In the genomic region with DNA sequence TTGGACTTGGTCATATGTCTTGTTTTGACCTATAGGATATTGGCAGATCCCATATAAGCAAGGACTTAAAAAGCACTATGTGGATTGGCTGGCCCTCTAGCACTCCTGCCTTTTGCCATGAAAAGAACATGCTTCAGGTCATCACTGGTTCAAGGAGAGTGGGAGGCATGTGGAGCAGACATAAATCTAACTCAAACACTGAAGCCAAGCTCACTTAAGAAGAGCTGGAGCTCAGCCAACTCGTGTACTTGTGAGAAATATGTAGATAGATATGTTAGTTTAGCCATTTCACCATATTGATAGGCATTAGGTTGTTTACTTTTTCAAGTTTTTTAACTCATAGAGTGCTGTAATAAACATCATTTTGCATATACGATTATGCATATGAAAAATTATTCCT, we compare ENCODE assay signal across 17 cellular contexts. TPM values are rescaled to one million over a fixed set of nuclear protein-coding genes. Genes with fewer than 3 reads are reported as not detected.
DNase-seq lines count a peak whose midpoint lies in the region; ATAC-seq and TF ChIP-seq lines count a peak whose summit lies in the region.
"Had no signal": no experiment of that assay in that cellular context is flagged by ENCODE, and none has a peak within 500 bp of the region (broad histone marks: within the 10 kb centered on the region; RNA-seq: fewer than 3 reads in every experiment).

No MANE protein-coding gene starts in this region.

- H3K27me3 Mint-ChIP-seq in endodermal cell (ENCODE audit: insufficient read depth) = peaks cover 2% of the 10 kb centered on the region
- H3K27me3 Mint-ChIP-seq: T-cell had no signal

- H3K36me3 Mint-ChIP-seq in endodermal cell (ENCODE audit: low read depth) = no peaks in the 10 kb centered on the region
- H3K36me3 Mint-ChIP-seq: T-cell had no signal

- H3K4me3 ChIP-seq in fibroblast of pulmonary artery (replicated peaks; ENCODE audit: low read depth, low read length) = no peak overlapping the region
- H3K4me3 ChIP-seq in endodermal cell (ENCODE audit: low read length) = no peak overlapping the region
- no peak overlapping the region for H3K4me3 ChIP-seq in suprapubic skin
- H3K4me3 ChIP-seq: GM23338, SK-N-MC had no signal

- H3K27me3 ChIP-seq in endodermal cell (ENCODE audit: control insufficient read depth, insufficient read depth, low read length, poor library complexity, severe bottlenecking) = no peaks in the 10 kb centered on the region
- H3K27me3 ChIP-seq in suprapubic skin = no peaks in the 10 kb centered on the region

- DNase-seq in DMS79 treated with DMSO at 0.1 percent for 48 hours (lab: John Stamatoyannopoulos, UW) = peak; percentile 5
- DNase-seq in DMS79 (lab: John Stamatoyannopoulos, UW) = no peak
- DNase-seq in DMS53 (lab: John Stamatoyannopoulos, UW) = peak; percentile 55
- DNase-seq in NCI-H446 (lab: John Stamatoyannopoulos, UW) = peak; percentile 24 to 83
- DNase-seq in fibroblast of pulmonary artery (ENCODE audit: low read depth) = peak; percentile 35
- DNase-seq in endodermal cell = no peak
- DNase-seq in suprapubic skin (ENCODE audit: low spot score in 2 of 2) = no peak
- DNase-seq: 8988T, C1 segment of cervical spinal cord, COR-L47, NCI-H2029, NCI-H226, T-cell had no signal

- no peak for ATAC-seq in HG02642 (IDR thresholded peaks at IDR 0.05; ENCODE audit: poor library complexity, unreplicated experiment)
- ATAC-seq: GM23338, Right ventricle myocardium inferior, T-cell had no signal

- H3K4me1 ChIP-seq in endodermal cell (ENCODE audit: control insufficient read depth, insufficient read depth, low read length) (no peaks in the 10 kb centered on the region), suprapubic skin (no peaks in the 10 kb centered on the region)

- TF ChIP-seq POLR2A in suprapubic skin (IDR thresholded peaks at IDR 0.05) = no peak

- H3K27ac ChIP-seq in endodermal cell (ENCODE audit: low read depth, low read length) (no peak overlapping the region), suprapubic skin (no peak overlapping the region)
- H3K27ac ChIP-seq: SK-N-MC had no signal

- no peak overlapping the region for H3K4me3 Mint-ChIP-seq in endodermal cell
- H3K4me3 Mint-ChIP-seq: GM23338, T-cell had no signal

- no peak overlapping the region for H3K27ac Mint-ChIP-seq in endodermal cell
- H3K27ac Mint-ChIP-seq: GM23338, T-cell had no signal

- H3K4me1 Mint-ChIP-seq in endodermal cell = no peaks in the 10 kb centered on the region
- H3K4me1 Mint-ChIP-seq: T-cell had no signal

- H3K9me3 ChIP-seq in endodermal cell (ENCODE audit: control insufficient read depth, low read length) (no peaks in the 10 kb centered on the region), suprapubic skin (no peaks in the 10 kb centered on the region)

- TF ChIP-seq CTCF in fibroblast of pulmonary artery (IDR thresholded peaks at IDR 0.05; ENCODE audit: low read length, missing control alignments) (no peak), endodermal cell (conservative IDR thresholded peaks at IDR 0.05) (no peak), suprapubic skin (IDR thresholded peaks at IDR 0.05) (no peak)

- WGBS in endodermal cell (ENCODE audit: insufficient coverage in 1 of 2, insufficient read length in 1 of 2), 2 experiments = 100% methylated on average over 1 to 2 of the region's 2 CpGs
- 57% methylated on average over 2 of the region's 2 CpGs for WGBS in suprapubic skin

- no peaks in the 10 kb centered on the region for H3K9me3 Mint-ChIP-seq in endodermal cell
- H3K9me3 Mint-ChIP-seq: GM23338 had no signal

- no peak for TF ChIP-seq EP300 in suprapubic skin (IDR thresholded peaks at IDR 0.05)

- H3K36me3 ChIP-seq in endodermal cell (ENCODE audit: control insufficient read depth, insufficient read depth, low read length) (no peaks in the 10 kb centered on the region), suprapubic skin (no peaks in the 10 kb centered on the region)

- H3K9ac ChIP-seq in endodermal cell (ENCODE audit: extremely low read depth, low read length, poor library complexity, severe bottlenecking) = no peak overlapping the region

RNA-seq across cellular contexts. Expression of gene BBOX1, which starts 19.9 kb away (rescaled TPM):
- total RNA-seq in endodermal cell (not detected), suprapubic skin (10 to 100 TPM; 28.6 to 51.0 (median 44.7) TPM)
- polyA plus RNA-seq in endodermal cell (2013, experiment 1 of 2) = 0.28 TPM
- 0.17 TPM for polyA plus RNA-seq in endodermal cell (2013, experiment 2 of 2)
- total RNA-seq: GM23338, Right ventricle myocardium inferior, T-cell had no signal
- polyA plus RNA-seq: GM23338 had no signal

RNA-seq across cellular contexts. Expression of gene FIBIN, which starts 26.8 kb away (rescaled TPM):
- total RNA-seq in endodermal cell (not detected), suprapubic skin (10 to 100 TPM in 1 of 4 donors, 1 to 10 TPM in 3; 4.6 to 10.1 (median 8.1) TPM)
- 3.4 TPM for polyA plus RNA-seq in endodermal cell (2013, experiment 1 of 2)
- polyA plus RNA-seq in endodermal cell (2013, experiment 2 of 2) = 2.9 TPM
- total RNA-seq: T-cell had no signal

Comparison
In these comparisons a context has a peak if more than half of its experiments do, and no peak if none do; other contexts are left out.
1. DNase-seq: peak in DMS79 treated with DMSO at 0.1 percent for 48 hours (single experiment), DMS53 (single experiment), NCI-H446 (2 of 2) and fibroblast of pulmonary artery (single experiment); none in DMS79 (single experiment), endodermal cell (single experiment) and suprapubic skin (0 of 2).
2. RNA of gene BBOX1, which starts 19.9 kb away (total RNA-seq): 28.6 to 51.0 TPM in suprapubic skin; not detected in endodermal cell; every median in the first group is over 10 times any median in the second.
3. RNA of gene FIBIN, which starts 26.8 kb away (total RNA-seq): 4.6 to 10.1 TPM in suprapubic skin; not detected in endodermal cell; every median in the first group is over 4 times any median in the second.